ENCODE assay signal across 31 cellular contexts in the genomic region with DNA sequence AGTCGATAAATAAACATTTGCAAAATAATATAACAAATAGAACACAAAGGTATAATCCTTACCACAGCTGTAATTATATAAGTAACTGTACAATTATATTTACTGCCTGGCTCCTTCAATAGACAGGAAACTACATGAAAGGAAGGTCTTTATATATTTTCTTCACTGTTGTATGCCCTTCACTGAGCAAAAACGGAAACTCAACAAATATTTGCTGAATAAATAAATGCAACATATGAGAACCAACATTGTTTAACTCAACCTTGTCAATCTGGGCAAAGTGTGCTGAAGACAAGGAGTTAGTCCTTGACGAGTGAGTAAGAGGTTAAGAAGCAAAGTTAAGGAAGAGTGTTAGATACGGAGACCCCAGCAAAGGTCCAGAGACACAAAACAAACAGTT.
"Had no signal": no experiment of that assay in that cellular context is flagged by ENCODE, and none has a peak within 500 bp of the region (broad histone marks: within the 10 kb centered on the region; RNA-seq: fewer than 3 reads in every experiment).

No MANE protein-coding gene starts in this region.

- H3K27me3 ChIP-seq: brain microvascular endothelial cell, cardiac muscle cell, colonic mucosa, MG63 had no signal

- H3K4me3 ChIP-seq: cardiac muscle cell, colonic mucosa, MG63, PC-9 had no signal

- FAIRE-seq: RCC 7860 had no signal

- ATAC-seq: activated CD8-positive, alpha-beta T cell treated with anti-CD3 and anti-CD28 coated beads, Interleukin-2, amount 10 ng/mL, durations not matched to agents 7 days and 5 days; activated T-cell treated with anti-CD3 and anti-CD28 coated beads, Interleukin-2, amount 50 U/mL, for 4 hours had no signal

- H3K36me3 ChIP-seq: colonic mucosa had no signal

- DNase-seq: activated CD4-positive, alpha-beta T cell treated with anti-CD3 and anti-CD28 coated beads, Interleukin-2, amount 10 ng/mL, durations not matched to agents 24 days and 14 days; activated CD4-positive, alpha-beta T cell treated with anti-CD3 and anti-CD28 coated beads, Interleukin-2, amount 50 U/mL, for 4 hours; activated CD8-positive, alpha-beta T cell treated with anti-CD3 and anti-CD28 coated beads, Interleukin-2, amount 10 ng/mL, durations not matched to agents 7 days and 5 days; activated effector memory CD4-positive, alpha-beta T cell treated with anti-CD3 and anti-CD28 coated beads, Interleukin-2, amount 50 U/mL, for 16 hours; activated naive CD4-positive, alpha-beta T cell; activated naive CD4-positive, alpha-beta T cell treated with anti-CD3 and anti-CD28 coated beads, Interleukin-2, amount 50 U/mL, for 16 hours; activated naive CD8-positive, alpha-beta T cell treated with anti-CD3 and anti-CD28 coated beads for 36 hours; activated T-cell treated with anti-CD3 and anti-CD28 coated beads, Interleukin-2, amount 50 U/mL, for 4 hours; amniotic stem cell; aorta; brain microvascular endothelial cell; colonic mucosa; Karpas-422; KBM-7; MG63; NCI-H1048; NCI-H1105 treated with DMSO at 0.1 percent for 48 hours; NCI-H1694; NCI-H1930; NCI-H2081 treated with DMSO at 0.1 percent for 48 hours; NCI-H226; NCI-H446 treated with DMSO at 0.1 percent for 48 hours; NK-92 treated with Interleukin-12 subunit alpha and Interleukin-12 subunit beta, amount 100 ng/mL, for 24 hours; PC-9; Right ventricle myocardium superior; SW 1271; T-helper 1 cell; T-helper 2 cell; T-helper 9 cell had no signal
